In genomic region chr3:157501863-157502262, GRCh38 we compare ENCODE assay signal across 19 cellular contexts. TPM values are rescaled to one million over a fixed set of nuclear protein-coding genes. Genes with fewer than 3 reads are reported as not detected.
DNase-seq lines count a peak whose midpoint lies in the region; ATAC-seq and TF ChIP-seq lines count a peak whose summit lies in the region.
"Had no signal": no experiment of that assay in that cellular context is flagged by ENCODE, and none has a peak within 500 bp of the region (broad histone marks: within the 10 kb centered on the region; RNA-seq: fewer than 3 reads in every experiment).

No MANE protein-coding gene starts in this region.

- no peak for DNase-seq in Calu3
- DNase-seq in NCI-H2171 treated with DMSO at 0.1 percent for 48 hours (lab: John Stamatoyannopoulos, UW) = peak; percentile 59
- peak; percentile 57 for DNase-seq in foreskin melanocyte
- no peak for DNase-seq in NCI-H2029 (lab: John Stamatoyannopoulos, UW)
- DNase-seq in dedifferentiated amniotic fluid mesenchymal stem cell (ENCODE audit: extremely low spot score) = no peak
- no peak for DNase-seq in stimulated activated CD8-positive, alpha-beta memory T cell treated with anti-CD3 and anti-CD28 coated beads, Interleukin-4, amount 100 ng/mL, for 48 hours
- DNase-seq: activated naive CD4-positive, alpha-beta T cell treated with Interleukin-2 at 50 U/mL for 16 hours; activated T-cell treated with anti-CD3 and anti-CD28 coated beads, Interleukin-2, amount 50 U/mL, for 48 hours; C1 segment of cervical spinal cord; caudate nucleus; dermis blood vessel endothelial cell; IMR-90; NCI-H1105 treated with DMSO at 0.1 percent for 48 hours; substantia nigra had no signal

- H3K4me3 Mint-ChIP-seq in Calu3 (ENCODE audit: low read depth, unreplicated experiment) = no peak overlapping the region
- H3K4me3 Mint-ChIP-seq in nephron = peak overlapping the region in 1 of 3 experiments; percentile 24
- H3K4me3 Mint-ChIP-seq: memory B cell had no signal

- ATAC-seq in HG03159 (IDR thresholded peaks at IDR 0.05; ENCODE audit: unreplicated experiment) = no peak

- TF ChIP-seq CTCF in Calu3 (IDR thresholded peaks at IDR 0.05; ENCODE audit: unreplicated experiment) (no peak), nephron (IDR thresholded peaks at IDR 0.05; ENCODE audit: unreplicated experiment in 3 of 3) (no peak)

- H3K9me3 Mint-ChIP-seq in Calu3 (ENCODE audit: low read depth, unreplicated experiment) (peaks cover 3% of the 10 kb centered on the region), nephron (no peaks in the 10 kb centered on the region)

- peaks cover 72% of the 10 kb centered on the region for H3K4me1 Mint-ChIP-seq in Calu3 (ENCODE audit: low read depth, unreplicated experiment)
- H3K4me1 Mint-ChIP-seq in nephron = peaks cover 31% of the 10 kb centered on the region

- intact Hi-C loops in Calu3 (cut with micrococcal nuclease; ENCODE audit: unreplicated experiment) = no loop called here

- CTCF ChIA-PET in Calu3 (lab: Charles Lee) = no interaction called here

- H3K27me3 Mint-ChIP-seq in Calu3 (ENCODE audit: unreplicated experiment) (no peaks in the 10 kb centered on the region), nephron (ENCODE audit: low read depth) (peaks cover 20% of the 10 kb centered on the region)

- H3K27ac Mint-ChIP-seq in Calu3 (ENCODE audit: unreplicated experiment) (peak overlapping the region; percentile 95), nephron (peak overlapping the region; percentile 19 to 61 (median 48))
- H3K27ac Mint-ChIP-seq: memory B cell had no signal

- no TSS peak for BruUV-seq in Calu3 (replicated peaks; lab: Mats Ljungman, UMichigan)

- H3K36me3 Mint-ChIP-seq in Calu3 (ENCODE audit: insufficient read depth, unreplicated experiment) (peaks cover 30% of the 10 kb centered on the region), nephron (ENCODE audit: low read depth) (no peaks in the 10 kb centered on the region)
- H3K36me3 Mint-ChIP-seq: memory B cell had no signal

RNA-seq across cellular contexts. Expression of gene VEPH1, which starts 1.4 kb away (rescaled TPM):
- 26.0 and 35.1 TPM in 2 replicates for total RNA-seq in Calu3 (2022)
- total RNA-seq: activated CD8-positive, alpha-beta memory T cell treated with anti-CD3 and anti-CD28 coated beads for 36 hours; OCI-LY7 had no signal

Comparison
In these comparisons a context has a peak if more than half of its experiments do, and no peak if none do; other contexts are left out.
1. DNase-seq: peak in NCI-H2171 treated with DMSO at 0.1 percent for 48 hours (single experiment) and foreskin melanocyte (single experiment); none in Calu3 (single experiment), NCI-H2029 (single experiment), dedifferentiated amniotic fluid mesenchymal stem cell (single experiment) and stimulated activated CD8-positive, alpha-beta memory T cell treated with anti-CD3 and anti-CD28 coated beads, Interleukin-4, amount 100 ng/mL, for 48 hours (single experiment).